24 cellular contexts compared by ENCODE assay signal in genomic region chr5:1795506-1795905, GRCh38. TPM values are rescaled to one million over a fixed set of nuclear protein-coding genes. Genes with fewer than 3 reads are reported as not detected.
DNase-seq lines count a peak whose midpoint lies in the region; ATAC-seq and TF ChIP-seq lines count a peak whose summit lies in the region.
"Had no signal": no experiment of that assay in that cellular context is flagged by ENCODE, and none has a peak within 500 bp of the region (broad histone marks: within the 10 kb centered on the region; RNA-seq: fewer than 3 reads in every experiment).

No MANE protein-coding gene starts in this region.

- H3K27me3 ChIP-seq in A673 (replicated peaks; ENCODE audit: insufficient read depth, low read depth, low read length, poor library complexity) (no peaks in the 10 kb centered on the region), AG04450 (ENCODE audit: control insufficient read depth, insufficient read depth, low read length) (no peaks in the 10 kb centered on the region), trophoblast cell (ENCODE audit: insufficient read depth, low read length) (no peaks in the 10 kb centered on the region)
- H3K27me3 ChIP-seq: heart right ventricle, testis had no signal

- H3K4me1 ChIP-seq in A673 (ENCODE audit: insufficient read depth, low read length, poor library complexity, severe bottlenecking) (peaks cover 30% of the 10 kb centered on the region), trophoblast cell (ENCODE audit: control insufficient read depth in 1 of 2, insufficient read depth in 2 of 2, low read length in 2 of 2) (peaks cover 3 to 5% of the 10 kb centered on the region in 2 experiments)

- H4K8ac ChIP-seq in trophoblast cell (ENCODE audit: low read depth, low read length), result no peak overlapping the region

- H2AFZ ChIP-seq in trophoblast cell (ENCODE audit: insufficient read depth, low read length, poor library complexity), result no peak overlapping the region
- H2AFZ ChIP-seq: GM23248 had no signal

- H4K91ac ChIP-seq in trophoblast cell (ENCODE audit: low read depth, low read length), result no peak overlapping the region

- H3K4me1 Mint-ChIP-seq in activated T-helper 17 cell treated with anti-CD3 and anti-CD28 coated beads, Interleukin-2, amount 50 U/mL, for 72 hours, result peaks cover 39% of the 10 kb centered on the region
- peaks cover 22 to 81% (median 71%) of the 10 kb centered on the region in 4 donors for H3K4me1 Mint-ChIP-seq in naive thymus-derived CD8-positive, alpha-beta T cell

- peak overlapping the region; percentile 51 for H3K27ac ChIP-seq in A673 (ENCODE audit: low read depth, low read length, poor library complexity, severe bottlenecking)
- H3K27ac ChIP-seq in AG04450 (ENCODE audit: low read depth, low read length), result peak overlapping the region; percentile 93
- H3K27ac ChIP-seq in trophoblast cell (ENCODE audit: low read depth, low read length), result no peak overlapping the region
- H3K27ac ChIP-seq: epithelial cell of prostate, heart right ventricle, testis had no signal

- ATAC-seq in activated T-helper 17 cell treated with anti-CD3 and anti-CD28 coated beads, Interleukin-2, amount 50 U/mL, for 72 hours (replicated peaks), result no peak
- no peak for ATAC-seq in naive thymus-derived CD8-positive, alpha-beta T cell
- ATAC-seq in HG02623 (IDR thresholded peaks at IDR 0.05; ENCODE audit: unreplicated experiment), result no peak
- ATAC-seq: heart right ventricle; left cardiac atrium; stimulated activated memory B cell treated with anti-CD40 and anti-IgM and Interleukin-4, amounts not matched to agents 10 μg/mL and 1 μg/mL and 100 μg/mL, for 72 hours had no signal

- DNase-seq in A673 (ENCODE audit: low spot score) (no peak), AG04450 (ENCODE audit: low read depth, low spot score) (no peak), OCI-M1 (lab: John Stamatoyannopoulos, UW) (no peak), trophoblast cell (no peak)
- DNase-seq in naive thymus-derived CD8-positive, alpha-beta T cell, result peak in 1 of 10 donors; percentile 7
- DNase-seq: activated CD4-positive, alpha-beta T cell treated with anti-CD3 and anti-CD28 coated beads, Interleukin-2, amount 10 ng/mL, durations not matched to agents 7 days and 5 days; activated naive CD4-positive, alpha-beta T cell; cerebellar nuclear complex; DND-41; GM23248; heart right ventricle; Karpas-422; left cardiac atrium; mesendoderm; MV-4-11; naive B cell; NCI-H1694; NCI-H526; stimulated activated CD4-positive, alpha-beta T cell treated with anti-CD3 and anti-CD28 coated beads, Interleukin-1b, Interleukin-23, amount 100 ng/mL, for 48 hours; testis had no signal

- H3K79me2 ChIP-seq in trophoblast cell (ENCODE audit: control insufficient read depth, insufficient read depth, low read length, poor library complexity), result peaks cover 6% of the 10 kb centered on the region

- H3K4me3 ChIP-seq in A673 (ENCODE audit: low read depth, low read length, poor library complexity, severe bottlenecking), result no peak overlapping the region
- H3K4me3 ChIP-seq in AG04450 (ENCODE audit: low read depth, low read length), result no peak overlapping the region
- H3K4me3 ChIP-seq in trophoblast cell (ENCODE audit: low read depth, low read length), result no peak overlapping the region
- H3K4me3 ChIP-seq: GM23248, heart right ventricle, testis had no signal

- peaks cover 8% of the 10 kb centered on the region for H3K79me1 ChIP-seq in trophoblast cell (ENCODE audit: low read length)

- no peak overlapping the region for H3K4ac ChIP-seq in trophoblast cell (ENCODE audit: low read depth, low read length)

- no peak overlapping the region for H2BK5ac ChIP-seq in trophoblast cell (ENCODE audit: low read depth, low read length, poor library complexity)

- no peak overlapping the region for H4K12ac ChIP-seq in trophoblast cell (ENCODE audit: low read depth, low read length)

- H2BK12ac ChIP-seq in trophoblast cell (ENCODE audit: low read length), result no peak overlapping the region

- peaks cover 38% of the 10 kb centered on the region for H3K36me3 Mint-ChIP-seq in activated T-helper 17 cell treated with anti-CD3 and anti-CD28 coated beads, Interleukin-2, amount 50 U/mL, for 72 hours (ENCODE audit: low read depth)
- H3K36me3 Mint-ChIP-seq in naive thymus-derived CD8-positive, alpha-beta T cell, result peaks cover 0 to 9% (median 3%) of the 10 kb centered on the region in 3 donors
- H3K36me3 Mint-ChIP-seq: naive B cell had no signal

- H3K23ac ChIP-seq in trophoblast cell (ENCODE audit: low read length), result no peak overlapping the region

- H2BK120ac ChIP-seq in trophoblast cell (ENCODE audit: insufficient read depth, low read length, poor library complexity), result no peak overlapping the region

- BruUV-seq in A673 (replicated peaks; lab: Mats Ljungman, UMichigan), result no TSS peak

- WGBS in trophoblast cell (ENCODE audit: extremely low coverage, insufficient coverage, insufficient read length), result no CpG with 5 or more reads among the region's 13 CpGs

- intact Hi-C loops in A673 (cut with micrococcal nuclease; ENCODE audit: unreplicated experiment), result no loop called here

- H3K27me3 Mint-ChIP-seq in activated T-helper 17 cell treated with anti-CD3 and anti-CD28 coated beads, Interleukin-2, amount 50 U/mL, for 72 hours, result no peaks in the 10 kb centered on the region
- no peaks in the 10 kb centered on the region for H3K27me3 Mint-ChIP-seq in naive thymus-derived CD8-positive, alpha-beta T cell
- H3K27me3 Mint-ChIP-seq: activated CD4-positive, alpha-beta T cell treated with anti-CD3 and anti-CD28 coated beads, Interleukin-2, amount 10 ng/mL, durations not matched to agents 7 days and 5 days; naive B cell; stimulated activated memory B cell treated with anti-CD40 and anti-IgM and Interleukin-4, amounts not matched to agents 10 μg/mL and 1 μg/mL and 100 μg/mL, for 72 hours had no signal

- H3K9ac ChIP-seq in trophoblast cell (ENCODE audit: low read length), result no peak overlapping the region
- H3K9ac ChIP-seq: GM23248 had no signal

- H3K9me3 ChIP-seq in A673 (ENCODE audit: low read depth, low read length, poor library complexity, severe bottlenecking) (no peaks in the 10 kb centered on the region), AG04450 (ENCODE audit: control insufficient read depth, insufficient read depth, low read length) (peaks cover 26% of the 10 kb centered on the region), trophoblast cell (ENCODE audit: insufficient read depth, low read depth, low read length) (no peaks in the 10 kb centered on the region)
- H3K9me3 ChIP-seq: heart right ventricle, testis had no signal

- H2AK5ac ChIP-seq in trophoblast cell (ENCODE audit: low read length), result no peak overlapping the region

- CTCF ChIA-PET in A673 (lab: Charles Lee) (no interaction called here), AG04450 (lab: Charles Lee) (no interaction called here)

- no peak overlapping the region for H3K14ac ChIP-seq in trophoblast cell (ENCODE audit: low read length)

- POLR2A ChIA-PET in A673 (lab: Charles Lee; ENCODE audit: low non-redundant PET), result no interaction called here
- POLR2A ChIA-PET in AG04450 (lab: Yijun Ruan, JAX), result interaction anchor here (1.2 kb wide), 1 partner anchor 467 kb away, joined by 3 read pairs; no protein-coding TSS in a partner anchor
- POLR2A ChIA-PET in naive thymus-derived CD8-positive, alpha-beta T cell (lab: Charles Lee), result no interaction called here

- H3K4me3 Mint-ChIP-seq in activated T-helper 17 cell treated with anti-CD3 and anti-CD28 coated beads, Interleukin-2, amount 50 U/mL, for 72 hours, result peak overlapping the region; percentile 93
- H3K4me3 Mint-ChIP-seq in naive thymus-derived CD8-positive, alpha-beta T cell, result peak overlapping the region in 2 of 10 donors; percentile 1 to 3
- H3K4me3 Mint-ChIP-seq: activated CD4-positive, alpha-beta T cell treated with anti-CD3 and anti-CD28 coated beads, Interleukin-2, amount 10 ng/mL, durations not matched to agents 7 days and 5 days; stimulated activated memory B cell treated with anti-CD40 and anti-IgM and Interleukin-4, amounts not matched to agents 10 μg/mL and 1 μg/mL and 100 μg/mL, for 72 hours had no signal

- H3K4me2 ChIP-seq in trophoblast cell (ENCODE audit: low read length), result no peak overlapping the region

- TF ChIP-seq CTCF in A673 (conservative IDR thresholded peaks at IDR 0.05; ENCODE audit: low read depth, low read length), result no peak
- no peak for TF ChIP-seq CTCF in AG04450 (IDR thresholded peaks at IDR 0.05; ENCODE audit: low read depth, low read length)

- peaks cover 3% of the 10 kb centered on the region for H3K9me3 Mint-ChIP-seq in activated T-helper 17 cell treated with anti-CD3 and anti-CD28 coated beads, Interleukin-2, amount 50 U/mL, for 72 hours
- peaks cover 0 to 2% (median 0%) of the 10 kb centered on the region in 9 donors for H3K9me3 Mint-ChIP-seq in naive thymus-derived CD8-positive, alpha-beta T cell
- H3K9me3 Mint-ChIP-seq: naive B cell; stimulated activated memory B cell treated with anti-CD40 and anti-IgM and Interleukin-4, amounts not matched to agents 10 μg/mL and 1 μg/mL and 100 μg/mL, for 72 hours had no signal

- H3K18ac ChIP-seq in trophoblast cell (ENCODE audit: low read length), result no peak overlapping the region

- H3K27ac Mint-ChIP-seq in activated T-helper 17 cell treated with anti-CD3 and anti-CD28 coated beads, Interleukin-2, amount 50 U/mL, for 72 hours, result peak overlapping the region; percentile 45
- peak overlapping the region in 7 of 10 donors; percentile 43 to 98 (median 77) for H3K27ac Mint-ChIP-seq in naive thymus-derived CD8-positive, alpha-beta T cell
- H3K27ac Mint-ChIP-seq: stimulated activated memory B cell treated with anti-CD40 and anti-IgM and Interleukin-4, amounts not matched to agents 10 μg/mL and 1 μg/mL and 100 μg/mL, for 72 hours had no signal

- H3K36me3 ChIP-seq in A673 (ENCODE audit: insufficient read depth, low read length, poor library complexity, severe bottlenecking) (peaks cover 22% of the 10 kb centered on the region), trophoblast cell (ENCODE audit: control insufficient read depth in 1 of 2, insufficient read depth in 2 of 2, low read length in 2 of 2) (peaks cover 21 to 24% of the 10 kb centered on the region in 2 experiments)

RNA-seq across cellular contexts. Expression of gene MRPL36, which starts 4.1 kb away (rescaled TPM):
- total RNA-seq in A673 (2021), result 89.5 and 102 TPM in 2 replicates
- polyA plus RNA-seq in AG04450 (2011; rRNA removed), result 104 and 118 TPM in 2 replicates
- polyA minus RNA-seq in AG04450 (2011; rRNA and poly(A)+ RNA removed), result 41.8 and 53.8 TPM in 2 replicates
- total RNA-seq in activated T-helper 17 cell treated with anti-CD3 and anti-CD28 coated beads, Interleukin-2, amount 50 U/mL, for 72 hours, result 10 to 100 TPM; 50.3 to 74.0 TPM
- total RNA-seq in naive thymus-derived CD8-positive, alpha-beta T cell, result 10 to 100 TPM; 25.8 to 30.9 TPM
- polyA plus RNA-seq in naive thymus-derived CD8-positive, alpha-beta T cell, result 10 to 100 TPM; 61.6 to 84.3 (median 71.6) TPM
- 70.1 and 72.5 TPM in 2 replicates for polyA plus RNA-seq in trophoblast cell (2013)

RNA-seq across cellular contexts. Expression of gene NDUFS6, which starts 5.7 kb away (rescaled TPM):
- 69.4 and 72.8 TPM in 2 replicates for total RNA-seq in A673 (2021)
- polyA plus RNA-seq in AG04450 (2011; rRNA removed), result 34.4 and 51.8 TPM in 2 replicates
- 24.8 and 26.5 TPM in 2 replicates for polyA minus RNA-seq in AG04450 (2011; rRNA and poly(A)+ RNA removed)
- total RNA-seq in activated T-helper 17 cell treated with anti-CD3 and anti-CD28 coated beads, Interleukin-2, amount 50 U/mL, for 72 hours, result 10 to 100 TPM; 13.0 to 35.1 TPM
- 10 to 100 TPM; 12.6 to 16.8 TPM for total RNA-seq in naive thymus-derived CD8-positive, alpha-beta T cell
- polyA plus RNA-seq in naive thymus-derived CD8-positive, alpha-beta T cell, result 10 to 100 TPM; 69.3 to 75.8 (median 70.9) TPM
- polyA plus RNA-seq in trophoblast cell (2013), result 83.0 and 83.7 TPM in 2 replicates
